17 cellular contexts compared by ENCODE assay signal in genomic region chr18:45978084-45978483, GRCh38. TPM values are rescaled to one million over a fixed set of nuclear protein-coding genes. Genes with fewer than 3 reads are reported as not detected.
DNase-seq lines count a peak whose midpoint lies in the region; ATAC-seq and TF ChIP-seq lines count a peak whose summit lies in the region.
"Had no signal": no experiment of that assay in that cellular context is flagged by ENCODE, and none has a peak within 500 bp of the region (broad histone marks: within the 10 kb centered on the region; RNA-seq: fewer than 3 reads in every experiment).

No MANE protein-coding gene starts in this region.

- H3K4me3 ChIP-seq in GM23338: no peak overlapping the region
- H3K4me3 ChIP-seq: vagina had no signal

- no peak overlapping the region for H3K27ac ChIP-seq in GM23338 (ENCODE audit: low read depth)
- H3K27ac ChIP-seq: C4-2B, vagina had no signal

- no peak overlapping the region for H3K4me3 Mint-ChIP-seq in GM23338
- H3K4me3 Mint-ChIP-seq: activated naive CD8-positive, alpha-beta T cell treated with anti-CD3 and anti-CD28 coated beads, Interleukin-2, amount 50 U/mL, for 24 hours; stimulated activated memory B cell treated with anti-CD40 and anti-IgM and Interleukin-4, amounts not matched to agents 10 μg/mL and 1 μg/mL and 100 μg/mL, for 72 hours had no signal

- H3K27me3 Mint-ChIP-seq in GM23338 (ENCODE audit: insufficient read depth, low read depth, poor library complexity): peaks cover 5% of the 10 kb centered on the region
- H3K27me3 Mint-ChIP-seq: activated naive CD8-positive, alpha-beta T cell treated with anti-CD3 and anti-CD28 coated beads, Interleukin-2, amount 50 U/mL, for 24 hours had no signal

- no peaks in the 10 kb centered on the region for H3K27me3 ChIP-seq in GM23338 (ENCODE audit: insufficient read depth)
- H3K27me3 ChIP-seq: vagina had no signal

- no peak overlapping the region for H3K4me2 ChIP-seq in GM23338

- H3K4me1 ChIP-seq in GM23338 (ENCODE audit: insufficient read depth): no peaks in the 10 kb centered on the region
- H3K4me1 ChIP-seq: vagina had no signal

- DNase-seq in GM23338 (ENCODE audit: low spot score): peak; percentile 53
- peak; percentile 59 for DNase-seq in NCI-H2196 treated with DMSO at 0.1 percent for 48 hours (lab: John Stamatoyannopoulos, UW; ENCODE audit: unreplicated experiment)
- peak; percentile 6 for DNase-seq in pons (ENCODE audit: low spot score)
- no peak for DNase-seq in globus pallidus (ENCODE audit: low spot score)
- DNase-seq: activated CD4-positive, alpha-beta T cell treated with anti-CD3 and anti-CD28 coated beads, Interleukin-2, amount 50 U/mL, for 4 hours; activated naive CD8-positive, alpha-beta T cell treated with anti-CD3 and anti-CD28 coated beads, Interleukin-2, amount 50 U/mL, for 24 hours; activated T-cell treated with anti-CD3 and anti-CD28 coated beads, Interleukin-2, amount 50 U/mL, for 48 hours; central memory CD4-positive, alpha-beta T cell; EL; foreskin melanocyte; NCI-H2081 treated with DMSO at 0.1 percent for 48 hours had no signal

- H3K9me3 Mint-ChIP-seq in GM23338: no peaks in the 10 kb centered on the region
- H3K9me3 Mint-ChIP-seq: activated naive CD8-positive, alpha-beta T cell treated with anti-CD3 and anti-CD28 coated beads, Interleukin-2, amount 50 U/mL, for 24 hours; stimulated activated memory B cell treated with anti-CD40 and anti-IgM and Interleukin-4, amounts not matched to agents 10 μg/mL and 1 μg/mL and 100 μg/mL, for 72 hours had no signal

- no peaks in the 10 kb centered on the region for H3K9me2 ChIP-seq in GM23338 (ENCODE audit: insufficient read depth)

- H3K36me3 ChIP-seq in GM23338 (ENCODE audit: insufficient read depth): no peaks in the 10 kb centered on the region
- H3K36me3 ChIP-seq: vagina had no signal

- H2AFZ ChIP-seq in GM23338: no peak overlapping the region; the same call in 1 of the 2 replicates

- no peaks in the 10 kb centered on the region for H3F3A ChIP-seq in GM23338 (replicated peaks; ENCODE audit: low read depth)

- ATAC-seq in GM23338: peak; percentile 75
- ATAC-seq in esophagus mucosa: peak; percentile 78
- ATAC-seq in HG02852 (IDR thresholded peaks at IDR 0.05; ENCODE audit: unreplicated experiment): no peak
- ATAC-seq in GM18907 (IDR thresholded peaks at IDR 0.05; ENCODE audit: unreplicated experiment): no peak
- ATAC-seq: activated naive CD8-positive, alpha-beta T cell treated with anti-CD3 and anti-CD28 coated beads, Interleukin-2, amount 50 U/mL, for 24 hours; stimulated activated memory B cell treated with anti-CD40 and anti-IgM and Interleukin-4, amounts not matched to agents 10 μg/mL and 1 μg/mL and 100 μg/mL, for 72 hours had no signal

- no peak for TF ChIP-seq CTCF in GM23338 (conservative IDR thresholded peaks at IDR 0.05; ENCODE audit: low read depth in 2 of 2)

- no peaks in the 10 kb centered on the region for H3K79me2 ChIP-seq in GM23338 (replicated peaks; ENCODE audit: insufficient read depth)

- no peaks in the 10 kb centered on the region for H3K36me3 Mint-ChIP-seq in GM23338 (ENCODE audit: low read depth)
- H3K36me3 Mint-ChIP-seq: stimulated activated memory B cell treated with anti-CD40 and anti-IgM and Interleukin-4, amounts not matched to agents 10 μg/mL and 1 μg/mL and 100 μg/mL, for 72 hours had no signal

- peaks cover 13% of the 10 kb centered on the region; the same call in 2 of the 3 replicates for H3K4me1 Mint-ChIP-seq in GM23338

- peak overlapping the region; percentile 36; the same call in 1 of the 2 replicates for H3K27ac Mint-ChIP-seq in GM23338
- H3K27ac Mint-ChIP-seq: activated naive CD8-positive, alpha-beta T cell treated with anti-CD3 and anti-CD28 coated beads, Interleukin-2, amount 50 U/mL, for 24 hours; stimulated activated memory B cell treated with anti-CD40 and anti-IgM and Interleukin-4, amounts not matched to agents 10 μg/mL and 1 μg/mL and 100 μg/mL, for 72 hours had no signal

- H4K20me1 ChIP-seq in GM23338 (replicated peaks; ENCODE audit: insufficient read depth): no peaks in the 10 kb centered on the region

TF ChIP-seq in GM23338, 12 proteins besides CTCF, POLR2A, EP300 and RAD21:
- TF ChIP-seq EZH2phosphoT487 (IDR thresholded peaks at IDR 0.05; ENCODE audit: unreplicated experiment): no peak
- peak; percentile 39; the same call in 1 of the 2 replicates for TF ChIP-seq ZNF462 (CRISPR knock-in tag; IDR thresholded peaks at IDR 0.05)
- TF ChIP-seq ZNF114 (CRISPR knock-in tag; IDR thresholded peaks at IDR 0.05): no peak
- TF ChIP-seq JUNB (IDR thresholded peaks at IDR 0.05; ENCODE audit: unreplicated experiment): no peak

RNA-seq across cellular contexts. Expression of gene EPG5, which starts 11.0 kb away (rescaled TPM):
- 17.5 and 29.2 TPM in 2 replicates for total RNA-seq in GM23338 (2014; rRNA removed; shearing (Covaris generic))
- 3.9 and 4.1 TPM in 2 replicates for polyA plus RNA-seq in GM23338 (2016; fragmentation: Nextera tagmentation; extraction: Ambion mirVana)
- 12.2 TPM for total RNA-seq in esophagus mucosa

Comparison
In these comparisons a context has a peak if more than half of its experiments do, and no peak if none do; other contexts are left out.
1. ATAC-seq: peak in GM23338 (single experiment) and esophagus mucosa (single experiment); none in HG02852 (single experiment) and GM18907 (single experiment).